In the genomic region with DNA sequence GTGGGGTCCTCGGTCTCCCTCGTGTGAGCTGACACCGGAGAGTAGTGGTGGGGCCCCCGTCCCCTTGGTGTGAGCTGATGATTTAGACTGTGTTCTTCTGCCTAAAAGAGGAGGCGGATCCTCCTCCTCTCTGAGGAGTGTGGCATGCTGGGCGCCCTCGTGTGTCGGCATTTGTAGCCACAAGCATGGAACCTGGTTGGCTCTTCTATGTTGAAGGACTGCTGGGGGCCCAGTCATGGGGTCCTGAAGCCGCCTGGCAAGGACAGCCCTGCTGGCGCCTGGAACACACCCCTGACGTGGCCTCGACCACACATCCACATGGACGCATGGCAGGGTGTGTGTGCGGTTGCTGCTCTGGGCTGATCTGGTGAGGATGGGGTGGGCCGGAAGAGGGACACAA, we compare ENCODE assay signal across 10 cellular contexts. TPM values are rescaled to one million over a fixed set of nuclear protein-coding genes. Genes with fewer than 3 reads are reported as not detected.
DNase-seq lines count a peak whose midpoint lies in the region; ATAC-seq and TF ChIP-seq lines count a peak whose summit lies in the region.
"Had no signal": no experiment of that assay in that cellular context is flagged by ENCODE, and none has a peak within 500 bp of the region (broad histone marks: within the 10 kb centered on the region; RNA-seq: fewer than 3 reads in every experiment).

No MANE protein-coding gene starts in this region.

- peak overlapping the region; percentile 82 for H3K4me2 ChIP-seq in BLaER1

- H3K9ac ChIP-seq in BLaER1, result no peak overlapping the region

- peaks cover 61% of the 10 kb centered on the region for H3K36me3 ChIP-seq in BLaER1

- TF ChIP-seq CTCF in astrocyte of the spinal cord (IDR thresholded peaks at IDR 0.05; ENCODE audit: low read depth, low read length), result peak; percentile 58

- in situ Hi-C loops in astrocyte of the spinal cord (cut with HindIII; ENCODE audit: low sequenced_read_pairs), result no loop called here

- H3K27me3 ChIP-seq in BLaER1, result no peaks in the 10 kb centered on the region

- no peak for ATAC-seq in HG03108 (IDR thresholded peaks at IDR 0.05; ENCODE audit: unreplicated experiment)
- ATAC-seq in HG03521 (IDR thresholded peaks at IDR 0.05; ENCODE audit: unreplicated experiment), result no peak

- DNase-seq in HT-29 (ENCODE audit: low spot score) (peak; percentile 47), astrocyte of the spinal cord (ENCODE audit: low read depth, low spot score) (peak; percentile 44), lung microvascular endothelial cell (ENCODE audit: low read depth in 2 of 2) (peak; percentile 46 to 57), posterior vena cava (ENCODE audit: low spot score) (no peak)
- no peak for DNase-seq in stimulated activated CD4-positive, alpha-beta T cell treated with anti-CD3 and anti-CD28 coated beads, Interleukin-12 subunit alpha, Interleukin-12 subunit beta, amount 100 ng/mL, for 4 hours
- DNase-seq: activated naive CD4-positive, alpha-beta T cell treated with anti-CD3 and anti-CD28 coated beads, Interleukin-2, amount 50 U/mL, for 16 hours; NK-92 treated with Interleukin-12 subunit alpha and Interleukin-12 subunit beta, amount 100 ng/mL, for 24 hours had no signal

- H3K9me3 ChIP-seq in BLaER1, result no peaks in the 10 kb centered on the region

- H3K4me3 ChIP-seq in BLaER1, result no peak overlapping the region
- H3K4me3 ChIP-seq in astrocyte of the spinal cord (ENCODE audit: low read depth, low read length), result no peak overlapping the region

- 0 out of 2 replicates have a peak overlapping the region, but pooled peaks have one; percentile 9 for H3K27ac ChIP-seq in BLaER1

- H3K4me1 ChIP-seq in BLaER1, result peaks cover 90% of the 10 kb centered on the region

- peaks cover 73% of the 10 kb centered on the region for H4K20me1 ChIP-seq in BLaER1

- intact Hi-C loops in posterior vena cava (cut with DNase I), result no loop called here

RNA-seq across cellular contexts. Expression of a gene that starts 50.2 kb away (rescaled TPM):
- total RNA-seq in HT-29 (2014; rRNA removed; shearing (Covaris generic)), result 38.5 and 46.6 TPM in 2 replicates
- total RNA-seq in lung microvascular endothelial cell (23.1 and 26.0 TPM in 2 replicates), posterior vena cava (100 to 1,000 TPM in 1 of 2 donors, 10 to 100 TPM in 1; 83.5 to 117 TPM)

Comparison
In these comparisons a context has a peak if more than half of its experiments do, and no peak if none do; other contexts are left out.
1. DNase-seq: peak in HT-29 (single experiment), astrocyte of the spinal cord (single experiment) and lung microvascular endothelial cell (2 of 2); none in stimulated activated CD4-positive, alpha-beta T cell treated with anti-CD3 and anti-CD28 coated beads, Interleukin-12 subunit alpha, Interleukin-12 subunit beta, amount 100 ng/mL, for 4 hours (single experiment) and posterior vena cava (single experiment).